Comparison of ENCODE assay signal across 15 cellular contexts in the genomic region with DNA sequence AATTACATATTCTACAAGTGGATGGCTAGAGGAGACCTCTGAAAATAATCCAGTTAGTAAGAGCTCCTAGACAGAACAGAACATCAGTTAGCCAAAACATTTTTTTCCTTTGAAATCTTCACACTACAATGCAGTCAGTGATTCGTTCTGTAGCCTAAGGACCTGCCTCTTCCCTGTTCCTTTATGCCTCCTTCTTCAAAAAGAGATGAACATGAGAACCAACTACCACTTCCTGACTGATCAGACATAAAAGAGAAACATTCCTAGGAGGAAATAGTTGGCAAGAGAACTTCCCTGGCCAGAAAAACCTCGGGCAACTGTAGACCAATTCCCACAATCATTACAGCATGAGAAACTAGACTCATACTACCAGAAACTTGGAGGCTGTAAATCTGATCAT. TPM values are rescaled to one million over a fixed set of nuclear protein-coding genes. Genes with fewer than 3 reads are reported as not detected.
DNase-seq lines count a peak whose midpoint lies in the region; ATAC-seq and TF ChIP-seq lines count a peak whose summit lies in the region.
"Had no signal": no experiment of that assay in that cellular context is flagged by ENCODE, and none has a peak within 500 bp of the region (broad histone marks: within the 10 kb centered on the region; RNA-seq: fewer than 3 reads in every experiment).

No MANE protein-coding gene starts in this region.

- ATAC-seq in HG03521 (IDR thresholded peaks at IDR 0.05; ENCODE audit: unreplicated experiment): no peak
- ATAC-seq: naive thymus-derived CD8-positive, alpha-beta T cell had no signal

- no peaks in the 10 kb centered on the region for H3K27me3 ChIP-seq in uterus
- H3K27me3 ChIP-seq: transverse colon had no signal

- peaks cover 26% of the 10 kb centered on the region for H3K36me3 Mint-ChIP-seq in activated T-cell treated with anti-CD3 and anti-CD28 coated beads, Interleukin-2, amount 50 U/mL, for 24 hours (ENCODE audit: low read depth)

- peaks cover 59% of the 10 kb centered on the region for H3K4me1 Mint-ChIP-seq in activated T-cell treated with anti-CD3 and anti-CD28 coated beads, Interleukin-2, amount 50 U/mL, for 24 hours (ENCODE audit: low read depth)

- no peaks in the 10 kb centered on the region for H3K9me3 Mint-ChIP-seq in activated T-cell treated with anti-CD3 and anti-CD28 coated beads, Interleukin-2, amount 50 U/mL, for 24 hours
- H3K9me3 Mint-ChIP-seq: immature natural killer cell; naive thymus-derived CD8-positive, alpha-beta T cell had no signal

- TF ChIP-seq CTCF in VCaP (conservative IDR thresholded peaks at IDR 0.05) (no peak), fibroblast of the aortic adventitia (IDR thresholded peaks at IDR 0.05; ENCODE audit: insufficient read depth, low read length) (no peak), uterus (IDR thresholded peaks at IDR 0.05) (no peak)

- H3K27ac ChIP-seq in VCaP (0 out of 2 replicates have a peak overlapping the region, but pooled peaks have one; percentile 1), uterus (no peak overlapping the region)
- H3K27ac ChIP-seq: RWPE1 had no signal

- no peak for DNase-seq in activated T-cell treated with anti-CD3 and anti-CD28 coated beads, Interleukin-2, amount 50 U/mL, for 24 hours
- no peak for DNase-seq in activated T-cell treated with anti-CD3 and anti-CD28 coated beads, Interleukin-2, amount 50 U/mL, for 1 hour
- DNase-seq in fibroblast of the aortic adventitia (ENCODE audit: low read depth) (peak; percentile 60), renal cortical epithelial cell (ENCODE audit: low read depth) (peak; percentile 82), uterus (no peak), iPS-NIHi7 (ENCODE audit: extremely low spot score) (no peak)
- DNase-seq: activated CD8-positive, alpha-beta memory T cell treated with anti-CD3 and anti-CD28 coated beads, Interleukin-2, amount 50 U/mL, for 4 hours; DMS153; immature natural killer cell; naive thymus-derived CD8-positive, alpha-beta T cell; NCI-H345; transverse colon had no signal

- intact Hi-C loops in uterus (cut with DNase I; ENCODE audit: low total_unique reads): no loop called here

- H3K4me3 Mint-ChIP-seq in activated T-cell treated with anti-CD3 and anti-CD28 coated beads, Interleukin-2, amount 50 U/mL, for 24 hours: no peak overlapping the region
- H3K4me3 Mint-ChIP-seq: immature natural killer cell; naive thymus-derived CD8-positive, alpha-beta T cell had no signal

- no peak for TF ChIP-seq POLR2A in uterus (IDR thresholded peaks at IDR 0.05)

- H3K27me3 Mint-ChIP-seq in activated T-cell treated with anti-CD3 and anti-CD28 coated beads, Interleukin-2, amount 50 U/mL, for 24 hours: no peaks in the 10 kb centered on the region
- H3K27me3 Mint-ChIP-seq: naive thymus-derived CD8-positive, alpha-beta T cell had no signal

- peak overlapping the region; percentile 80 for H3K27ac Mint-ChIP-seq in activated T-cell treated with anti-CD3 and anti-CD28 coated beads, Interleukin-2, amount 50 U/mL, for 24 hours

- peaks cover 0 to 4% of the 10 kb centered on the region in 2 donors for H3K4me1 ChIP-seq in uterus

- H3K9me3 ChIP-seq in uterus: no peaks in the 10 kb centered on the region
- H3K9me3 ChIP-seq: transverse colon had no signal

- H3K4me3 ChIP-seq in fibroblast of the aortic adventitia (ENCODE audit: low read depth, low read length) (no peak overlapping the region), uterus (no peak overlapping the region)
- H3K4me3 ChIP-seq: transverse colon had no signal

- H3K36me3 ChIP-seq in uterus: no peaks in the 10 kb centered on the region
- H3K36me3 ChIP-seq: transverse colon had no signal

RNA-seq across cellular contexts. Expression of gene ITPR2, which starts 29.4 kb away (rescaled TPM):
- 15.5 and 79.5 TPM in 2 replicates for total RNA-seq in fibroblast of the aortic adventitia (ENCODE audit: low replicate concordance)
- 33.3 and 51.6 TPM in 2 replicates for total RNA-seq in renal cortical epithelial cell
- 100 to 1,000 TPM in 1 of 4 donors, 10 to 100 TPM in 3; 53.5 to 271 (median 60.4) TPM for total RNA-seq in uterus

Comparison
In these comparisons a context has a peak if more than half of its experiments do, and no peak if none do; other contexts are left out.
1. DNase-seq: peak in fibroblast of the aortic adventitia (single experiment) and renal cortical epithelial cell (single experiment); none in activated T-cell treated with anti-CD3 and anti-CD28 coated beads, Interleukin-2, amount 50 U/mL, for 24 hours (single experiment), activated T-cell treated with anti-CD3 and anti-CD28 coated beads, Interleukin-2, amount 50 U/mL, for 1 hour (single experiment), uterus (0 of 2) and iPS-NIHi7 (single experiment).